ENCODE assay signal across 18 cellular contexts in the genomic region with DNA sequence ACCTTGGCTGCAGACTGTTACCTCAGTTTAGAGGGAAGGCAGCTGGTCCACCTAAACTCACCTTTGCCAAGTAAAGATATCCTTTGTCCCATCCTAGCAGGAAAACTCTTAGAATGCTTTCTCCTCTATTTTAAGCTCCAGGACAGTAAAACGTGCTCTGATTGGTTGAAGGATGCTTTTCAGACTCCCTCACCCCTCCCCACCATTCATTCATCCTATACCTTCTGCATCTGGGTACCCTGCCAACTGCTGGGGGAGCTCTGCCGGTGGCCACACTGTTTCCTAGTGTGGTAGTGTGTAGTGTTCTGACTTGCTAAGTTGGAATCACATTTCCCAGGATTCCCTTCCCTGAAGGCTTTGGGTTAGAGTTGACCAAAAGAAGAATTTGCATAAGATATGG. TPM values are rescaled to one million over a fixed set of nuclear protein-coding genes. Genes with fewer than 3 reads are reported as not detected.
DNase-seq lines count a peak whose midpoint lies in the region; ATAC-seq and TF ChIP-seq lines count a peak whose summit lies in the region.
"Had no signal": no experiment of that assay in that cellular context is flagged by ENCODE, and none has a peak within 500 bp of the region (broad histone marks: within the 10 kb centered on the region; RNA-seq: fewer than 3 reads in every experiment).

No MANE protein-coding gene starts in this region.

- TF ChIP-seq CTCF in cardiac muscle cell (IDR thresholded peaks at IDR 0.05; ENCODE audit: low read depth, low read length) (no peak), heart right ventricle (IDR thresholded peaks at IDR 0.05) (no peak), progenitor cell of endocrine pancreas (IDR thresholded peaks at IDR 0.05; ENCODE audit: unreplicated experiment) (no peak)

- H3K27ac ChIP-seq in cardiac muscle cell (peak overlapping the region; percentile 94), heart right ventricle (no peak overlapping the region), ectodermal cell (ENCODE audit: insufficient read depth, low read depth, low read length, poor library complexity, severe bottlenecking) (peak overlapping the region; percentile 44), mesodermal cell (ENCODE audit: low read depth, low read length, severe bottlenecking) (peak overlapping the region; percentile 75)
- H3K27ac ChIP-seq: 22Rv1, GM23248 had no signal

- peak overlapping the region; percentile 18 for H3K4me3 Mint-ChIP-seq in progenitor cell of endocrine pancreas (ENCODE audit: low read depth)
- H3K4me3 Mint-ChIP-seq in activated naive CD4-positive, alpha-beta T cell treated with anti-CD3 and anti-CD28 coated beads for 36 hours = no peak overlapping the region
- H3K4me3 Mint-ChIP-seq: CD14-positive monocyte; CD8-positive, alpha-beta T cell; HFFc6 had no signal

- no peaks in the 10 kb centered on the region for H3K9me3 Mint-ChIP-seq in progenitor cell of endocrine pancreas (ENCODE audit: low read depth)
- H3K9me3 Mint-ChIP-seq in activated naive CD4-positive, alpha-beta T cell treated with anti-CD3 and anti-CD28 coated beads for 36 hours = no peaks in the 10 kb centered on the region
- H3K9me3 Mint-ChIP-seq: CD8-positive, alpha-beta T cell; HFFc6 had no signal

- H3K36me3 Mint-ChIP-seq in progenitor cell of endocrine pancreas (ENCODE audit: insufficient read depth) = no peaks in the 10 kb centered on the region
- H3K36me3 Mint-ChIP-seq in activated naive CD4-positive, alpha-beta T cell treated with anti-CD3 and anti-CD28 coated beads for 36 hours (ENCODE audit: low read depth) = no peaks in the 10 kb centered on the region
- H3K36me3 Mint-ChIP-seq: CD14-positive monocyte; CD8-positive, alpha-beta T cell had no signal

- H3K36me3 ChIP-seq in cardiac muscle cell (no peaks in the 10 kb centered on the region), heart right ventricle (no peaks in the 10 kb centered on the region), ectodermal cell (ENCODE audit: control insufficient read depth, insufficient read depth, low read length) (no peaks in the 10 kb centered on the region), mesodermal cell (ENCODE audit: control insufficient read depth, insufficient read depth, low read length) (no peaks in the 10 kb centered on the region)

- peaks cover 38% of the 10 kb centered on the region for H3K4me1 ChIP-seq in cardiac muscle cell (ENCODE audit: low read depth)
- H3K4me1 ChIP-seq in heart right ventricle = no peaks in the 10 kb centered on the region
- peaks cover 9% of the 10 kb centered on the region for H3K4me1 ChIP-seq in ectodermal cell (ENCODE audit: control insufficient read depth, insufficient read depth, low read length)
- no peaks in the 10 kb centered on the region for H3K4me1 ChIP-seq in mesodermal cell (ENCODE audit: control insufficient read depth, insufficient read depth, low read length, poor library complexity, severe bottlenecking)

- 47 to 58% methylated on average over 2 of the region's 2 CpGs for WGBS in heart right ventricle, 2 donors
- WGBS in ectodermal cell, 2 experiments = 53 to 86% methylated on average over 2 of the region's 2 CpGs
- no CpG with 5 or more reads among the region's 2 CpGs for whole genome bisulfite sequencing in mesodermal cell (ENCODE audit: insufficient coverage in 2 of 2), 2 experiments

- DNase-seq in cardiac muscle cell (ENCODE audit: low read depth in 1 of 2, low spot score in 1 of 2) (no peak), heart right ventricle (no peak), progenitor cell of endocrine pancreas (ENCODE audit: low spot score, unreplicated experiment) (no peak), NOMO-1 treated with dmso at 0.1 percent for 144 hours (lab: John Stamatoyannopoulos, UW; ENCODE audit: unreplicated experiment) (no peak)
- no peak for DNase-seq in activated naive CD4-positive, alpha-beta T cell treated with anti-CD3 and anti-CD28 coated beads for 36 hours
- DNase-seq: CD8-positive, alpha-beta T cell; COR-L47; DND-41; GDM1; GM23248; HCEC 1CT; HFFc6 had no signal

- H3K9me3 ChIP-seq in cardiac muscle cell (ENCODE audit: low read depth) = no peaks in the 10 kb centered on the region
- H3K9me3 ChIP-seq in heart right ventricle = no peaks in the 10 kb centered on the region
- no peaks in the 10 kb centered on the region for H3K9me3 ChIP-seq in ectodermal cell (ENCODE audit: control insufficient read depth, low read length)
- no peaks in the 10 kb centered on the region for H3K9me3 ChIP-seq in mesodermal cell (ENCODE audit: control insufficient read depth, low read length)

- peak overlapping the region; percentile 96 for H3K27ac Mint-ChIP-seq in progenitor cell of endocrine pancreas
- H3K27ac Mint-ChIP-seq in activated naive CD4-positive, alpha-beta T cell treated with anti-CD3 and anti-CD28 coated beads for 36 hours = no peak overlapping the region
- H3K27ac Mint-ChIP-seq: CD14-positive monocyte; CD8-positive, alpha-beta T cell; HFFc6 had no signal

- H3K27me3 Mint-ChIP-seq in progenitor cell of endocrine pancreas = no peaks in the 10 kb centered on the region
- H3K27me3 Mint-ChIP-seq in activated naive CD4-positive, alpha-beta T cell treated with anti-CD3 and anti-CD28 coated beads for 36 hours (ENCODE audit: low read depth) = peaks cover under 1% of the 10 kb centered on the region

- H3K4me3 ChIP-seq in cardiac muscle cell (no peak overlapping the region), heart right ventricle (no peak overlapping the region), ectodermal cell (ENCODE audit: insufficient read depth, low read depth, low read length) (no peak overlapping the region), mesodermal cell (ENCODE audit: extremely low read depth, insufficient read depth, low read length, poor library complexity, severe bottlenecking) (no peak overlapping the region)
- H3K4me3 ChIP-seq: GM23248 had no signal

- peaks cover 36% of the 10 kb centered on the region for H3K4me1 Mint-ChIP-seq in progenitor cell of endocrine pancreas (ENCODE audit: low read depth)
- no peaks in the 10 kb centered on the region for H3K4me1 Mint-ChIP-seq in activated naive CD4-positive, alpha-beta T cell treated with anti-CD3 and anti-CD28 coated beads for 36 hours (ENCODE audit: low read depth)

- H3K27me3 ChIP-seq in cardiac muscle cell (no peaks in the 10 kb centered on the region), heart right ventricle (peaks cover 0 to 33% (median 0%) of the 10 kb centered on the region in 7 donors), ectodermal cell (ENCODE audit: control insufficient read depth, insufficient read depth, low read length, poor library complexity, severe bottlenecking) (no peaks in the 10 kb centered on the region)

- CTCF ChIA-PET in activated naive CD4-positive, alpha-beta T cell treated with anti-CD3 and anti-CD28 coated beads for 36 hours (lab: Charles Lee) = interaction anchor here (1.4 kb wide), 1 partner anchor 24 kb away, joined by 4 read pairs; no protein-coding TSS in a partner anchor

- intact Hi-C loops in heart right ventricle (cut with DNase I) = no loop called here
- intact Hi-C loops in activated naive CD4-positive, alpha-beta T cell treated with anti-CD3 and anti-CD28 coated beads for 36 hours (cut with micrococcal nuclease) = loop anchor here (10.0 kb wide), 1 partner anchor 351 kb away; no protein-coding TSS in a partner anchor

- ATAC-seq in heart right ventricle (no peak), HG03095 (IDR thresholded peaks at IDR 0.05; ENCODE audit: unreplicated experiment) (no peak)
- ATAC-seq: CD8-positive, alpha-beta T cell had no signal

RNA-seq across cellular contexts. Expression of a gene that starts 20.3 kb away (rescaled TPM):
- total RNA-seq in cardiac muscle cell (18.2 and 22.9 TPM in 2 replicates), heart right ventricle (1 to 10 TPM; 5.2 to 8.5 (median 6.8) TPM), progenitor cell of endocrine pancreas (44.8 and 45.1 TPM in 2 replicates)
- polyA plus RNA-seq in cardiac muscle cell (11.1 and 19.4 TPM in 2 replicates), heart right ventricle (1 to 10 TPM; 2.6 to 3.2 TPM)
- 34.3 TPM for polyA plus RNA-seq in ectodermal cell (2013, experiment 1 of 4)
- 32.7 TPM for polyA plus RNA-seq in ectodermal cell (2013, experiment 2 of 4)
- polyA plus RNA-seq in ectodermal cell (2013, experiment 3 of 4) = 21.8 TPM
- polyA plus RNA-seq in ectodermal cell (2013, experiment 4 of 4) = 21.7 TPM
- polyA plus RNA-seq in mesodermal cell (2013, experiment 1 of 2) = 11.6 TPM
- 11.3 TPM for polyA plus RNA-seq in mesodermal cell (2013, experiment 2 of 2)
- total RNA-seq in activated naive CD4-positive, alpha-beta T cell treated with anti-CD3 and anti-CD28 coated beads for 36 hours = 10 to 100 TPM; 38.2 to 38.7 TPM

RNA-seq across cellular contexts. Expression of a gene that starts 26.3 kb away (rescaled TPM):
- total RNA-seq in cardiac muscle cell (37.4 and 41.1 TPM in 2 replicates), heart right ventricle (under 1 TPM in 5 of 10 donors, not detected in 5; 0.13 to 0.34 (median 0.21) TPM), progenitor cell of endocrine pancreas (26.6 and 29.2 TPM in 2 replicates)
- polyA plus RNA-seq in cardiac muscle cell (17.2 and 25.5 TPM in 2 replicates), heart right ventricle (under 1 TPM; 0.07 to 0.09 TPM)
- polyA plus RNA-seq in ectodermal cell (2013, experiment 1 of 4) = 25.0 TPM
- polyA plus RNA-seq in ectodermal cell (2013, experiment 2 of 4) = 26.5 TPM
- polyA plus RNA-seq in ectodermal cell (2013, experiment 3 of 4) = 13.0 TPM
- 12.1 TPM for polyA plus RNA-seq in ectodermal cell (2013, experiment 4 of 4)
- 9.2 TPM for polyA plus RNA-seq in mesodermal cell (2013, experiment 1 of 2)
- polyA plus RNA-seq in mesodermal cell (2013, experiment 2 of 2) = 10.1 TPM
- total RNA-seq in activated naive CD4-positive, alpha-beta T cell treated with anti-CD3 and anti-CD28 coated beads for 36 hours = under 1 TPM in 1 of 2 experiments, not detected in 1; 0.17 TPM
- total RNA-seq: CD8-positive, alpha-beta T cell; GM23248; HFFc6 had no signal
- polyA plus RNA-seq: BJ, GM23248 had no signal

Comparison
In these comparisons a context has a peak if more than half of its experiments do, and no peak if none do; other contexts are left out.
1. H3K27ac ChIP-seq: peak in cardiac muscle cell (single experiment), ectodermal cell (single experiment) and mesodermal cell (single experiment); none in heart right ventricle (0 of 10).
2. RNA of a gene that starts 26.3 kb away (total RNA-seq): 37.4 to 41.1 TPM in cardiac muscle cell and 26.6 to 29.2 TPM in progenitor cell of endocrine pancreas; 0.17 TPM in activated naive CD4-positive, alpha-beta T cell treated with anti-CD3 and anti-CD28 coated beads for 36 hours and 0.13 to 0.34 TPM in heart right ventricle; every median in the first group is over 10 times any median in the second.